ENCODE assay signal across 8 cellular contexts in genomic region chr5:123937230-123937629, GRCh38.
DNase-seq lines count a peak whose midpoint lies in the region; ATAC-seq, FAIRE-seq and TF ChIP-seq lines count a peak whose summit lies in the region.

No MANE protein-coding gene starts in this region.

- FAIRE-seq in HTR-8/SVneo (lab: Jason Lieb, UNC), result peak; percentile 66

- DNase-seq in D341Med (ENCODE audit: low spot score) (peak; percentile 24), HTR-8/SVneo (ENCODE audit: insufficient read length, low spot score) (no peak), SKM-1 (lab: John Stamatoyannopoulos, UW; ENCODE audit: unreplicated experiment) (peak; percentile 25), glomerular endothelial cell (ENCODE audit: extremely low read depth, low read depth, low spot score) (peak; percentile 39), stromal cell of bone marrow (ENCODE audit: low read depth) (peak; percentile 29), natural killer cell (no peak)
- DNase-seq in activated T-helper 1 cell treated with anti-CD3 and anti-CD28 coated beads, Interleukin-12 subunit alpha, Interleukin-12 subunit beta, Interleukin-2, Interleukin-4 antibody, amounts not matched to agents 30 ng/mL and 10 ng/mL and 1 ng/mL, durations not matched to agents 14 hours and 24 hours and 36 hours (ENCODE audit: low spot score), result no peak

- TF ChIP-seq CTCF in natural killer cell (IDR thresholded peaks at IDR 0.05), result no peak

- H3K36me3 Mint-ChIP-seq in activated T-helper 1 cell treated with anti-CD3 and anti-CD28 coated beads, Interleukin-12 subunit alpha, Interleukin-12 subunit beta, Interleukin-2, Interleukin-4 antibody, amounts not matched to agents 30 ng/mL and 10 ng/mL and 1 ng/mL, durations not matched to agents 14 hours and 24 hours and 36 hours (ENCODE audit: low read depth), result no peaks in the 10 kb centered on the region
- no peaks in the 10 kb centered on the region for H3K36me3 Mint-ChIP-seq in natural killer cell

- H3K4me3 Mint-ChIP-seq in activated T-helper 1 cell treated with anti-CD3 and anti-CD28 coated beads, Interleukin-12 subunit alpha, Interleukin-12 subunit beta, Interleukin-2, Interleukin-4 antibody, amounts not matched to agents 30 ng/mL and 10 ng/mL and 1 ng/mL, durations not matched to agents 14 hours and 24 hours and 36 hours, result no peak overlapping the region
- no peak overlapping the region for H3K4me3 Mint-ChIP-seq in natural killer cell

- H3K27ac Mint-ChIP-seq in activated T-helper 1 cell treated with anti-CD3 and anti-CD28 coated beads, Interleukin-12 subunit alpha, Interleukin-12 subunit beta, Interleukin-2, Interleukin-4 antibody, amounts not matched to agents 30 ng/mL and 10 ng/mL and 1 ng/mL, durations not matched to agents 14 hours and 24 hours and 36 hours, result no peak overlapping the region
- no peak overlapping the region for H3K27ac Mint-ChIP-seq in natural killer cell

- H3K4me1 Mint-ChIP-seq in activated T-helper 1 cell treated with anti-CD3 and anti-CD28 coated beads, Interleukin-12 subunit alpha, Interleukin-12 subunit beta, Interleukin-2, Interleukin-4 antibody, amounts not matched to agents 30 ng/mL and 10 ng/mL and 1 ng/mL, durations not matched to agents 14 hours and 24 hours and 36 hours (ENCODE audit: low read depth), result no peaks in the 10 kb centered on the region
- H3K4me1 Mint-ChIP-seq in natural killer cell, result no peaks in the 10 kb centered on the region

- H3K9me3 Mint-ChIP-seq in activated T-helper 1 cell treated with anti-CD3 and anti-CD28 coated beads, Interleukin-12 subunit alpha, Interleukin-12 subunit beta, Interleukin-2, Interleukin-4 antibody, amounts not matched to agents 30 ng/mL and 10 ng/mL and 1 ng/mL, durations not matched to agents 14 hours and 24 hours and 36 hours, result peaks cover 12% of the 10 kb centered on the region
- H3K9me3 Mint-ChIP-seq in natural killer cell, result peaks cover 0 to 10% of the 10 kb centered on the region in 2 donors

- ATAC-seq in natural killer cell (no peak), GM19023 (IDR thresholded peaks at IDR 0.05; ENCODE audit: unreplicated experiment) (no peak)

- no peaks in the 10 kb centered on the region for H3K27me3 Mint-ChIP-seq in activated T-helper 1 cell treated with anti-CD3 and anti-CD28 coated beads, Interleukin-12 subunit alpha, Interleukin-12 subunit beta, Interleukin-2, Interleukin-4 antibody, amounts not matched to agents 30 ng/mL and 10 ng/mL and 1 ng/mL, durations not matched to agents 14 hours and 24 hours and 36 hours (ENCODE audit: insufficient read depth)
- H3K27me3 Mint-ChIP-seq in natural killer cell (ENCODE audit: low read depth in 2 of 2), result no peaks in the 10 kb centered on the region

- intact Hi-C loops in activated T-helper 1 cell treated with anti-CD3 and anti-CD28 coated beads, Interleukin-12 subunit alpha, Interleukin-12 subunit beta, Interleukin-2, Interleukin-4 antibody, amounts not matched to agents 30 ng/mL and 10 ng/mL and 1 ng/mL, durations not matched to agents 14 hours and 24 hours and 36 hours (cut with micrococcal nuclease), result no loop called here
- intact Hi-C loops in natural killer cell (cut with micrococcal nuclease), result no loop called here

Comparison
In these comparisons a context has a peak if more than half of its experiments do, and no peak if none do; other contexts are left out.
1. DNase-seq: peak in D341Med (single experiment), SKM-1 (single experiment), glomerular endothelial cell (single experiment) and stromal cell of bone marrow (single experiment); none in HTR-8/SVneo (single experiment), activated T-helper 1 cell treated with anti-CD3 and anti-CD28 coated beads, Interleukin-12 subunit alpha, Interleukin-12 subunit beta, Interleukin-2, Interleukin-4 antibody, amounts not matched to agents 30 ng/mL and 10 ng/mL and 1 ng/mL, durations not matched to agents 14 hours and 24 hours and 36 hours (single experiment) and natural killer cell (single experiment).